Comparison of ENCODE assay signal across 11 cellular contexts in genomic region chr17:7328009-7328408, GRCh38. TPM values are rescaled to one million over a fixed set of nuclear protein-coding genes. Genes with fewer than 3 reads are reported as not detected.
DNase-seq lines count a peak whose midpoint lies in the region; ATAC-seq and TF ChIP-seq lines count a peak whose summit lies in the region.
"Had no signal": no experiment of that assay in that cellular context is flagged by ENCODE, and none has a peak within 500 bp of the region (broad histone marks: within the 10 kb centered on the region; RNA-seq: fewer than 3 reads in every experiment).

No MANE protein-coding gene starts in this region.

- peaks cover 52% of the 10 kb centered on the region for H3K36me3 Mint-ChIP-seq in CD8-positive, alpha-beta T cell
- peaks cover 6% of the 10 kb centered on the region for H3K36me3 Mint-ChIP-seq in chondrocyte (ENCODE audit: low read depth)
- no peaks in the 10 kb centered on the region for H3K36me3 Mint-ChIP-seq in neural crest cell (ENCODE audit: low read depth)

- no peak overlapping the region for H3K27ac ChIP-seq in CD8-positive, alpha-beta T cell (ENCODE audit: low read depth, low read length)
- no peak overlapping the region for H3K27ac ChIP-seq in thyroid gland

- no peaks in the 10 kb centered on the region for H3K9me3 ChIP-seq in CD8-positive, alpha-beta T cell (ENCODE audit: low read length)
- no peaks in the 10 kb centered on the region for H3K9me3 ChIP-seq in thyroid gland

- peaks cover 14% of the 10 kb centered on the region for H3K36me3 ChIP-seq in CD8-positive, alpha-beta T cell (ENCODE audit: insufficient read depth, low read length)
- H3K36me3 ChIP-seq in thyroid gland, result peaks cover 17 to 18% of the 10 kb centered on the region in 2 donors

- no peaks in the 10 kb centered on the region for H3K27me3 ChIP-seq in CD8-positive, alpha-beta T cell (ENCODE audit: insufficient read depth, low read length)
- no peaks in the 10 kb centered on the region for H3K27me3 ChIP-seq in thyroid gland

- peaks cover 35% of the 10 kb centered on the region for H3K4me1 Mint-ChIP-seq in CD8-positive, alpha-beta T cell (ENCODE audit: low read depth)
- peaks cover 19% of the 10 kb centered on the region for H3K4me1 Mint-ChIP-seq in chondrocyte (ENCODE audit: low read depth)
- peaks cover 22% of the 10 kb centered on the region for H3K4me1 Mint-ChIP-seq in neural crest cell

- WGBS in thyroid gland, 2 donors, result 73 to 88% methylated on average over 1 of the region's 1 CpG

- CTCF ChIA-PET in CD8-positive, alpha-beta T cell (lab: Charles Lee), result interaction anchor here (2.4 to 8.9 kb wide), 3 partner anchors 10 to 17 kb away, joined by 9 to 95 read pairs (median 37); partner anchors contain the start of gene ACAP1

- no peaks in the 10 kb centered on the region for H3K27me3 Mint-ChIP-seq in CD8-positive, alpha-beta T cell (ENCODE audit: low read depth)
- H3K27me3 Mint-ChIP-seq in chondrocyte (ENCODE audit: low read depth) (no peaks in the 10 kb centered on the region), neural crest cell (ENCODE audit: low read depth) (no peaks in the 10 kb centered on the region)

- H3K27ac Mint-ChIP-seq in CD8-positive, alpha-beta T cell, result peak overlapping the region; percentile 82
- H3K27ac Mint-ChIP-seq in chondrocyte (ENCODE audit: unreplicated experiment) (peak overlapping the region; percentile 63), neural crest cell (ENCODE audit: unreplicated experiment) (peak overlapping the region; percentile 58)

- H3K4me3 ChIP-seq in CD8-positive, alpha-beta T cell (ENCODE audit: low read depth, low read length), result no peak overlapping the region
- H3K4me3 ChIP-seq in LNCaP clone FGC (ENCODE audit: low read depth, low read length) (peak overlapping the region; percentile 82), thyroid gland (replicated peaks in 1 of 3) (no peak overlapping the region)

- no peak for DNase-seq in CD8-positive, alpha-beta T cell
- no peak for DNase-seq in LNCaP clone FGC (ENCODE audit: low read depth)
- no peak for DNase-seq in chondrocyte (ENCODE audit: low spot score)
- DNase-seq in neural crest cell (ENCODE audit: low read depth, low spot score), result no peak
- no peak for DNase-seq in NCI-H82 treated with DMSO at 0.1 percent for 48 hours (lab: John Stamatoyannopoulos, UW; ENCODE audit: unreplicated experiment)
- DNase-seq in thyroid gland, result no peak
- no peak for DNase-seq in HuH-7 (ENCODE audit: low spot score)
- DNase-seq: effector memory CD4-positive, alpha-beta T cell; NCI-H2081 had no signal

- no peak for ATAC-seq in CD8-positive, alpha-beta T cell
- no peak for ATAC-seq in GM21515 (IDR thresholded peaks at IDR 0.05; ENCODE audit: unreplicated experiment)

- H3K9me3 Mint-ChIP-seq in CD8-positive, alpha-beta T cell, result no peaks in the 10 kb centered on the region
- no peaks in the 10 kb centered on the region for H3K9me3 Mint-ChIP-seq in chondrocyte (ENCODE audit: low read depth)
- H3K9me3 Mint-ChIP-seq in neural crest cell, result no peaks in the 10 kb centered on the region

- POLR2A ChIA-PET in CD8-positive, alpha-beta T cell (lab: Charles Lee), result interaction anchor here (1.7 kb wide), 1 partner anchor 8 kb away, joined by 4 read pairs; the partner anchor contains the start of gene ACAP1

- TF ChIP-seq POLR2A in thyroid gland (IDR thresholded peaks at IDR 0.05), result no peak

- TF ChIP-seq CTCF in CD8-positive, alpha-beta T cell (IDR thresholded peaks at IDR 0.05), result no peak
- no peak for TF ChIP-seq CTCF in LNCaP clone FGC (IDR thresholded peaks at IDR 0.05; ENCODE audit: control insufficient read depth, extremely low read depth, insufficient read depth)
- TF ChIP-seq CTCF in chondrocyte (IDR thresholded peaks at IDR 0.05), result no peak
- no peak for TF ChIP-seq CTCF in neural crest cell (conservative IDR thresholded peaks at IDR 0.05)
- no peak for TF ChIP-seq CTCF in thyroid gland (IDR thresholded peaks at IDR 0.05)

- intact Hi-C loops in CD8-positive, alpha-beta T cell (cut with DNase I, micrococcal nuclease), result no loop called here
- intact Hi-C loops in thyroid gland (cut with DNase I), result no loop called here

- peak overlapping the region; percentile 98 for H3K4me3 Mint-ChIP-seq in CD8-positive, alpha-beta T cell
- peak overlapping the region; percentile 95 for H3K4me3 Mint-ChIP-seq in chondrocyte (ENCODE audit: unreplicated experiment)
- peak overlapping the region; percentile 93 for H3K4me3 Mint-ChIP-seq in neural crest cell

- peaks cover 33% of the 10 kb centered on the region for H3K4me1 ChIP-seq in CD8-positive, alpha-beta T cell (ENCODE audit: insufficient read depth, low read length)
- H3K4me1 ChIP-seq in thyroid gland, result peaks cover 4 to 15% of the 10 kb centered on the region in 2 donors

RNA-seq across cellular contexts. Expression of gene NEURL4, which starts 1.1 kb away (rescaled TPM):
- 10 to 100 TPM; 29.1 to 32.2 TPM for total RNA-seq in CD8-positive, alpha-beta T cell
- total RNA-seq in chondrocyte (28.0 to 43.3 TPM (median 32.4 TPM) in 3 replicates), neural crest cell (65.6 and 69.5 TPM in 2 replicates), thyroid gland (10 to 100 TPM; 18.5 to 32.8 (median 22.5) TPM)

RNA-seq across cellular contexts. Expression of gene ACAP1, which starts 8.3 kb away (rescaled TPM):
- total RNA-seq in CD8-positive, alpha-beta T cell, result 100 to 1,000 TPM; 432 to 451 TPM
- total RNA-seq in chondrocyte (2.9 to 6.8 TPM (median 3.7 TPM) in 3 replicates), neural crest cell (1.2 and 1.3 TPM in 2 replicates), thyroid gland (1 to 10 TPM in 3 of 4 donors, under 1 TPM in 1; 0.89 to 7.1 (median 3.8) TPM)
- total RNA-seq: myocyte had no signal

RNA-seq across cellular contexts. Expression of gene GPS2, which starts 12.8 kb away (rescaled TPM):
- 100 to 1,000 TPM; 128 to 132 TPM for total RNA-seq in CD8-positive, alpha-beta T cell
- total RNA-seq in chondrocyte (43.9 to 64.9 TPM (median 55.3 TPM) in 3 replicates), neural crest cell (84.2 and 89.9 TPM in 2 replicates), thyroid gland (100 to 1,000 TPM in 2 of 4 donors, 10 to 100 TPM in 2; 69.5 to 130 (median 100) TPM)

RNA-seq across cellular contexts. Expression of gene EIF5A, which starts 20.6 kb away (rescaled TPM):
- 100 to 1,000 TPM; 581 to 613 TPM for total RNA-seq in CD8-positive, alpha-beta T cell
- 364 to 494 TPM (median 376 TPM) in 3 replicates for total RNA-seq in chondrocyte
- 725 and 743 TPM in 2 replicates for total RNA-seq in neural crest cell
- 100 to 1,000 TPM; 135 to 210 (median 144) TPM for total RNA-seq in thyroid gland

RNA-seq across cellular contexts. Expression of gene KCTD11, which starts 24.0 kb away (rescaled TPM):
- total RNA-seq in CD8-positive, alpha-beta T cell, result 1 to 10 TPM; 1.4 to 1.8 TPM
- 16.6 to 23.3 TPM (median 23.0 TPM) in 3 replicates for total RNA-seq in chondrocyte
- total RNA-seq in neural crest cell, result 7.9 and 8.0 TPM in 2 replicates
- total RNA-seq in thyroid gland, result 10 to 100 TPM in 3 of 4 donors, 1 to 10 TPM in 1; 6.6 to 20.4 (median 18.7) TPM

Comparison
In these comparisons a context has a peak if more than half of its experiments do, and no peak if none do; other contexts are left out.
1. RNA of gene ACAP1, which starts 8.3 kb away (total RNA-seq): 432 to 451 TPM in CD8-positive, alpha-beta T cell; 2.9 to 6.8 TPM in chondrocyte, 0.89 to 7.1 TPM in thyroid gland and 1.2 to 1.3 TPM in neural crest cell; every median in the first group is over 10 times any median in the second.
2. Peak in every context shown above with its lines, with median percentiles within 50 percentile points of each other: H3K27ac Mint-ChIP-seq and H3K4me3 Mint-ChIP-seq.